In the genomic region with DNA sequence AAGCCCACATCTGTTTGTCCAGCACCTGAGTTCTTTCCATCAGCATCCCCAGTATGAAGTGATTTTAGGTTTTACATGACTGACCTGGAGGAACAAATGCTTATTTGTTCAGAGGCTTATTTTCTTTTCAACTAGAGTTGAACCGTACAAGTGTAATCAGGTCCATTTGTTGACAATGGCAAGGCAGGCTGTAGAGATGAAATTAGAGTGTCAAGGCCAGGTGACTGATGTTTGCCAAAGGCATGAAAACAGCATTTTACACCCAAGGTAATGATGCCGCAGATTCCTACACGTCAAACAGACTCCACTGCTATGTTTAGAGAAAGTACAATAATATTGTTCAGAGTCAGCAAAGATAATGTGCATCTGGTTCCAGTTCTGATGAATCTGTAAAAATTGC, we compare ENCODE assay signal across 1 cellular context.
TF ChIP-seq lines count a peak whose summit lies in the region.

No MANE protein-coding gene starts in this region.

TF ChIP-seq in HepG2, 621 proteins besides CTCF, POLR2A, EP300 and RAD21 (continued from another document and continues in another):
- TF ChIP-seq, protein P1, sequence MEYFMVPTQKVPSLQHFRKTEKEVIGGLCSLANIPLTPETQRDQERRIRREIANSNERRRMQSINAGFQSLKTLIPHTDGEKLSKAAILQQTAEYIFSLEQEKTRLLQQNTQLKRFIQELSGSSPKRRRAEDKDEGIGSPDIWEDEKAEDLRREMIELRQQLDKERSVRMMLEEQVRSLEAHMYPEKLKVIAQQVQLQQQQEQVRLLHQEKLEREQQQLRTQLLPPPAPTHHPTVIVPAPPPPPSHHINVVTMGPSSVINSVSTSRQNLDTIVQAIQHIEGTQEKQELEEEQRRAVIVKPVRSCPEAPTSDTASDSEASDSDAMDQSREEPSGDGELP (IDR thresholded peaks at IDR 0.05; ENCODE audit: borderline replicate concordance, low read depth) = peak; percentile 22; the same call in 1 of the 2 replicates
- TF ChIP-seq ZNF232 (CRISPR knock-in tag; IDR thresholded peaks at IDR 0.05; ENCODE audit: borderline replicate concordance) = no peak
- TF ChIP-seq, protein P2, sequence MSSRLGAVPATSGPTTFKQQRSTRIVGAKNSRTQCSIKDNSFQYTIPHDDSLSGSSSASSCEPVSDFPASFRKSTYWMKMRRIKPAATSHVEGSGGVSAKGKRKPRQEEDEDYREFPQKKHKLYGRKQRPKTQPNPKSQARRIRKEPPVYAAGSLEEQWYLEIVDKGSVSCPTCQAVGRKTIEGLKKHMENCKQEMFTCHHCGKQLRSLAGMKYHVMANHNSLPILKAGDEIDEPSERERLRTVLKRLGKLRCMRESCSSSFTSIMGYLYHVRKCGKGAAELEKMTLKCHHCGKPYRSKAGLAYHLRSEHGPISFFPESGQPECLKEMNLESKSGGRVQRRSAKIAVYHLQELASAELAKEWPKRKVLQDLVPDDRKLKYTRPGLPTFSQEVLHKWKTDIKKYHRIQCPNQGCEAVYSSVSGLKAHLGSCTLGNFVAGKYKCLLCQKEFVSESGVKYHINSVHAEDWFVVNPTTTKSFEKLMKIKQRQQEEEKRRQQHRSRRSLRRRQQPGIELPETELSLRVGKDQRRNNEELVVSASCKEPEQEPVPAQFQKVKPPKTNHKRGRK (CRISPR knock-in tag; IDR thresholded peaks at IDR 0.05) = no peak
- TF ChIP-seq SKI (IDR thresholded peaks at IDR 0.05; ENCODE audit: partially characterized antibody) = no peak
- TF ChIP-seq, protein P3, sequence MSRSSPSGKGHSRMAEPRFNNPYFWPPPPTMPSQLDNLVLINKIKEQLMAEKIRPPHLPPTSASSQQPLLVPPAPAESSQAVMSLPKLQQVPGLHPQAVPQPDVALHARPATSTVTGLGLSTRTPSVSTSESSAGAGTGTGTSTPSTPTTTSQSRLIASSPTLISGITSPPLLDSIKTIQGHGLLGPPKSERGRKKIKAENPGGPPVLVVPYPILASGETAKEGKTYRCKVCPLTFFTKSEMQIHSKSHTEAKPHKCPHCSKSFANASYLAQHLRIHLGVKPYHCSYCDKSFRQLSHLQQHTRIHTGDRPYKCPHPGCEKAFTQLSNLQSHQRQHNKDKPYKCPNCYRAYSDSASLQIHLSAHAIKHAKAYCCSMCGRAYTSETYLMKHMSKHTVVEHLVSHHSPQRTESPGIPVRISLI (CRISPR knock-in tag; IDR thresholded peaks at IDR 0.05; ENCODE audit: borderline replicate concordance) = no peak
- TF ChIP-seq CENPX (CRISPR knock-in tag; IDR thresholded peaks at IDR 0.05) = no peak
- TF ChIP-seq, protein P4, sequence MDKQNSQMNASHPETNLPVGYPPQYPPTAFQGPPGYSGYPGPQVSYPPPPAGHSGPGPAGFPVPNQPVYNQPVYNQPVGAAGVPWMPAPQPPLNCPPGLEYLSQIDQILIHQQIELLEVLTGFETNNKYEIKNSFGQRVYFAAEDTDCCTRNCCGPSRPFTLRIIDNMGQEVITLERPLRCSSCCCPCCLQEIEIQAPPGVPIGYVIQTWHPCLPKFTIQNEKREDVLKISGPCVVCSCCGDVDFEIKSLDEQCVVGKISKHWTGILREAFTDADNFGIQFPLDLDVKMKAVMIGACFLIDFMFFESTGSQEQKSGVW (CRISPR knock-in tag; IDR thresholded peaks at IDR 0.05; ENCODE audit: borderline replicate concordance) = no peak
- TF ChIP-seq, protein P5, sequence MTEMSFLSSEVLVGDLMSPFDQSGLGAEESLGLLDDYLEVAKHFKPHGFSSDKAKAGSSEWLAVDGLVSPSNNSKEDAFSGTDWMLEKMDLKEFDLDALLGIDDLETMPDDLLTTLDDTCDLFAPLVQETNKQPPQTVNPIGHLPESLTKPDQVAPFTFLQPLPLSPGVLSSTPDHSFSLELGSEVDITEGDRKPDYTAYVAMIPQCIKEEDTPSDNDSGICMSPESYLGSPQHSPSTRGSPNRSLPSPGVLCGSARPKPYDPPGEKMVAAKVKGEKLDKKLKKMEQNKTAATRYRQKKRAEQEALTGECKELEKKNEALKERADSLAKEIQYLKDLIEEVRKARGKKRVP (CRISPR knock-in tag; IDR thresholded peaks at IDR 0.05) = no peak
- no peak for TF ChIP-seq MAFG (CRISPR knock-in tag; IDR thresholded peaks at IDR 0.05)
- TF ChIP-seq, protein P6, sequence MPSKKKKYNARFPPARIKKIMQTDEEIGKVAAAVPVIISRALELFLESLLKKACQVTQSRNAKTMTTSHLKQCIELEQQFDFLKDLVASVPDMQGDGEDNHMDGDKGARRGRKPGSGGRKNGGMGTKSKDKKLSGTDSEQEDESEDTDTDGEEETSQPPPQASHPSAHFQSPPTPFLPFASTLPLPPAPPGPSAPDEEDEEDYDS (CRISPR knock-in tag; IDR thresholded peaks at IDR 0.05) = no peak
- TF ChIP-seq, protein P7, sequence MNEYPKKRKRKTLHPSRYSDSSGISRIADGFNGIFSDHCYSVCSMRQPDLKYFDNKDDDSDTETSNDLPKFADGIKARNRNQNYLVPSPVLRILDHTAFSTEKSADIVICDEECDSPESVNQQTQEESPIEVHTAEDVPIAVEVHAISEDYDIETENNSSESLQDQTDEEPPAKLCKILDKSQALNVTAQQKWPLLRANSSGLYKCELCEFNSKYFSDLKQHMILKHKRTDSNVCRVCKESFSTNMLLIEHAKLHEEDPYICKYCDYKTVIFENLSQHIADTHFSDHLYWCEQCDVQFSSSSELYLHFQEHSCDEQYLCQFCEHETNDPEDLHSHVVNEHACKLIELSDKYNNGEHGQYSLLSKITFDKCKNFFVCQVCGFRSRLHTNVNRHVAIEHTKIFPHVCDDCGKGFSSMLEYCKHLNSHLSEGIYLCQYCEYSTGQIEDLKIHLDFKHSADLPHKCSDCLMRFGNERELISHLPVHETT (CRISPR knock-in tag; conservative IDR thresholded peaks at IDR 0.05) = no peak
- TF ChIP-seq SUZ12 (IDR thresholded peaks at IDR 0.05; ENCODE audit: low read depth, low read length) = no peak
- peak; percentile 43; the same call in 1 of the 2 replicates for TF ChIP-seq SOX13 (IDR thresholded peaks at IDR 0.05)
- peak in 1 of 2 experiments; percentile 92; a peak in 2 of 4 replicates for TF ChIP-seq SOX13 (CRISPR knock-in tag; conservative IDR thresholded peaks at IDR 0.05 in 1 of 2, IDR thresholded peaks at IDR 0.05 in 1 of 2)
- no peak for TF ChIP-seq TSC22D2 (CRISPR knock-in tag; IDR thresholded peaks at IDR 0.05; ENCODE audit: borderline replicate concordance)
- TF ChIP-seq ZKSCAN5 (CRISPR knock-in tag; IDR thresholded peaks at IDR 0.05) = no peak
- TF ChIP-seq ZNF678 (CRISPR knock-in tag; IDR thresholded peaks at IDR 0.05) = no peak
- TF ChIP-seq ZFP36L2 (CRISPR knock-in tag; IDR thresholded peaks at IDR 0.05) = no peak
- TF ChIP-seq DPF2 (CRISPR knock-in tag; IDR thresholded peaks at IDR 0.05; ENCODE audit: borderline replicate concordance, low read depth) = no peak
- no peak for TF ChIP-seq GPN1 (CRISPR knock-in tag; IDR thresholded peaks at IDR 0.05; ENCODE audit: borderline replicate concordance)
- TF ChIP-seq HNF4G (IDR thresholded peaks at IDR 0.05; ENCODE audit: borderline replicate concordance, low read depth, low read length) = no peak
- no peak for TF ChIP-seq HNF4G (CRISPR knock-in tag; IDR thresholded peaks at IDR 0.05; ENCODE audit: borderline replicate concordance, low read depth)
- TF ChIP-seq REPIN1 (CRISPR knock-in tag; IDR thresholded peaks at IDR 0.05; ENCODE audit: borderline replicate concordance, low read depth) = no peak; the same call in 1 of the 2 replicates
- no peak for TF ChIP-seq ZNF776 (CRISPR knock-in tag; IDR thresholded peaks at IDR 0.05)
- TF ChIP-seq, protein P8, sequence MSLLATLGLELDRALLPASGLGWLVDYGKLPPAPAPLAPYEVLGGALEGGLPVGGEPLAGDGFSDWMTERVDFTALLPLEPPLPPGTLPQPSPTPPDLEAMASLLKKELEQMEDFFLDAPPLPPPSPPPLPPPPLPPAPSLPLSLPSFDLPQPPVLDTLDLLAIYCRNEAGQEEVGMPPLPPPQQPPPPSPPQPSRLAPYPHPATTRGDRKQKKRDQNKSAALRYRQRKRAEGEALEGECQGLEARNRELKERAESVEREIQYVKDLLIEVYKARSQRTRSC (CRISPR knock-in tag; IDR thresholded peaks at IDR 0.05; ENCODE audit: low read depth) = no peak
- TF ChIP-seq ISL2 (CRISPR knock-in tag; IDR thresholded peaks at IDR 0.05) = peak; percentile 76; the same call in 1 of the 2 replicates
- TF ChIP-seq CCDC6 (CRISPR knock-in tag; IDR thresholded peaks at IDR 0.05) = no peak
- no peak for TF ChIP-seq ZNF253 (CRISPR knock-in tag; IDR thresholded peaks at IDR 0.05; ENCODE audit: borderline replicate concordance)
- TF ChIP-seq, protein P9, sequence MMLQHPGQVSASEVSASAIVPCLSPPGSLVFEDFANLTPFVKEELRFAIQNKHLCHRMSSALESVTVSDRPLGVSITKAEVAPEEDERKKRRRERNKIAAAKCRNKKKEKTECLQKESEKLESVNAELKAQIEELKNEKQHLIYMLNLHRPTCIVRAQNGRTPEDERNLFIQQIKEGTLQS (CRISPR knock-in tag; IDR thresholded peaks at IDR 0.05) = no peak
- TF ChIP-seq, protein P10, sequence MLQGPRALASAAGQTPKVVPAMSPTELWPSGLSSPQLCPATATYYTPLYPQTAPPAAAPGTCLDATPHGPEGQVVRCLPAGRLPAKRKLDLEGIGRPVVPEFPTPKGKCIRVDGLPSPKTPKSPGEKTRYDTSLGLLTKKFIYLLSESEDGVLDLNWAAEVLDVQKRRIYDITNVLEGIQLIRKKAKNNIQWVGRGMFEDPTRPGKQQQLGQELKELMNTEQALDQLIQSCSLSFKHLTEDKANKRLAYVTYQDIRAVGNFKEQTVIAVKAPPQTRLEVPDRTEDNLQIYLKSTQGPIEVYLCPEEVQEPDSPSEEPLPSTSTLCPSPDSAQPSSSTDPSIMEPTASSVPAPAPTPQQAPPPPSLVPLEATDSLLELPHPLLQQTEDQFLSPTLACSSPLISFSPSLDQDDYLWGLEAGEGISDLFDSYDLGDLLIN (CRISPR knock-in tag; IDR thresholded peaks at IDR 0.05; ENCODE audit: borderline replicate concordance) = no peak
- no peak for TF ChIP-seq MEIS1 (CRISPR knock-in tag; IDR thresholded peaks at IDR 0.05; ENCODE audit: borderline replicate concordance)
- TF ChIP-seq NFE2L1 (CRISPR knock-in tag; IDR thresholded peaks at IDR 0.05; ENCODE audit: borderline replicate concordance) = no peak
- TF ChIP-seq ZNF629 (CRISPR knock-in tag; conservative IDR thresholded peaks at IDR 0.05) = no peak
- TF ChIP-seq ZNF772 (CRISPR knock-in tag; IDR thresholded peaks at IDR 0.05) = no peak
- TF ChIP-seq ZNF7 (CRISPR knock-in tag; IDR thresholded peaks at IDR 0.05) = no peak
- TF ChIP-seq, protein P11, sequence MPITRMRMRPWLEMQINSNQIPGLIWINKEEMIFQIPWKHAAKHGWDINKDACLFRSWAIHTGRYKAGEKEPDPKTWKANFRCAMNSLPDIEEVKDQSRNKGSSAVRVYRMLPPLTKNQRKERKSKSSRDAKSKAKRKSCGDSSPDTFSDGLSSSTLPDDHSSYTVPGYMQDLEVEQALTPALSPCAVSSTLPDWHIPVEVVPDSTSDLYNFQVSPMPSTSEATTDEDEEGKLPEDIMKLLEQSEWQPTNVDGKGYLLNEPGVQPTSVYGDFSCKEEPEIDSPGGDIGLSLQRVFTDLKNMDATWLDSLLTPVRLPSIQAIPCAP (CRISPR knock-in tag; IDR thresholded peaks at IDR 0.05; ENCODE audit: low read depth) = no peak
- peak; percentile 35; the same call in 1 of the 2 replicates for TF ChIP-seq CEBPG (CRISPR knock-in tag; IDR thresholded peaks at IDR 0.05)
- TF ChIP-seq ZNF672 (CRISPR knock-in tag; IDR thresholded peaks at IDR 0.05) = no peak
- TF ChIP-seq ZNF468 (CRISPR knock-in tag; IDR thresholded peaks at IDR 0.05) = no peak
- TF ChIP-seq ZNF652 (CRISPR knock-in tag; IDR thresholded peaks at IDR 0.05; ENCODE audit: borderline replicate concordance, low read depth) = no peak
- no peak for TF ChIP-seq ZNF530 (CRISPR knock-in tag; IDR thresholded peaks at IDR 0.05; ENCODE audit: low read depth)
- no peak for TF ChIP-seq ZNF768 (CRISPR knock-in tag; IDR thresholded peaks at IDR 0.05)
- TF ChIP-seq, protein P12, sequence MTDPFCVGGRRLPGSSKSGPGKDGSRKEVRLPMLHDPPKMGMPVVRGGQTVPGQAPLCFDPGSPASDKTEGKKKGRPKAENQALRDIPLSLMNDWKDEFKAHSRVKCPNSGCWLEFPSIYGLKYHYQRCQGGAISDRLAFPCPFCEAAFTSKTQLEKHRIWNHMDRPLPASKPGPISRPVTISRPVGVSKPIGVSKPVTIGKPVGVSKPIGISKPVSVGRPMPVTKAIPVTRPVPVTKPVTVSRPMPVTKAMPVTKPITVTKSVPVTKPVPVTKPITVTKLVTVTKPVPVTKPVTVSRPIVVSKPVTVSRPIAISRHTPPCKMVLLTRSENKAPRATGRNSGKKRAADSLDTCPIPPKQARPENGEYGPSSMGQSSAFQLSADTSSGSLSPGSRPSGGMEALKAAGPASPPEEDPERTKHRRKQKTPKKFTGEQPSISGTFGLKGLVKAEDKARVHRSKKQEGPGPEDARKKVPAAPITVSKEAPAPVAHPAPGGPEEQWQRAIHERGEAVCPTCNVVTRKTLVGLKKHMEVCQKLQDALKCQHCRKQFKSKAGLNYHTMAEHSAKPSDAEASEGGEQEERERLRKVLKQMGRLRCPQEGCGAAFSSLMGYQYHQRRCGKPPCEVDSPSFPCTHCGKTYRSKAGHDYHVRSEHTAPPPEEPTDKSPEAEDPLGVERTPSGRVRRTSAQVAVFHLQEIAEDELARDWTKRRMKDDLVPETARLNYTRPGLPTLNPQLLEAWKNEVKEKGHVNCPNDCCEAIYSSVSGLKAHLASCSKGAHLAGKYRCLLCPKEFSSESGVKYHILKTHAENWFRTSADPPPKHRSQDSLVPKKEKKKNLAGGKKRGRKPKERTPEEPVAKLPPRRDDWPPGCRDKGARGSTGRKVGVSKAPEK (CRISPR knock-in tag; IDR thresholded peaks at IDR 0.05; ENCODE audit: borderline replicate concordance) = no peak
- no peak for TF ChIP-seq ZNF557 (CRISPR knock-in tag; IDR thresholded peaks at IDR 0.05)
- no peak for TF ChIP-seq MED8 (CRISPR knock-in tag; IDR thresholded peaks at IDR 0.05; ENCODE audit: insufficient replicate concordance)
- TF ChIP-seq ZNF350 (CRISPR knock-in tag; IDR thresholded peaks at IDR 0.05; ENCODE audit: borderline replicate concordance, low read depth) = no peak
- peak; percentile 39 to 46; a peak in 2 of 4 replicates for TF ChIP-seq NR2F1 (CRISPR knock-in tag; IDR thresholded peaks at IDR 0.05)
- no peak for TF ChIP-seq HMGA1 (CRISPR knock-in tag; conservative IDR thresholded peaks at IDR 0.05)
- TF ChIP-seq GABPA (IDR thresholded peaks at IDR 0.05; ENCODE audit: low read depth, low read length) = no peak
- no peak for TF ChIP-seq GABPA (CRISPR knock-in tag; IDR thresholded peaks at IDR 0.05; ENCODE audit: low read depth)
- peak; percentile 95; the same call in 1 of the 2 replicates for TF ChIP-seq HMG20A (CRISPR knock-in tag; IDR thresholded peaks at IDR 0.05; ENCODE audit: borderline replicate concordance)
- TF ChIP-seq JUND (CRISPR knock-in tag; IDR thresholded peaks at IDR 0.05) = no peak
- no peak for TF ChIP-seq ZNF703 (CRISPR knock-in tag; IDR thresholded peaks at IDR 0.05; ENCODE audit: borderline replicate concordance)
- no peak for TF ChIP-seq TMF1 (CRISPR knock-in tag; IDR thresholded peaks at IDR 0.05; ENCODE audit: low read depth)
- TF ChIP-seq SMAD9 (CRISPR knock-in tag; IDR thresholded peaks at IDR 0.05) = no peak
- no peak for TF ChIP-seq ZNF841 (CRISPR knock-in tag; IDR thresholded peaks at IDR 0.05; ENCODE audit: borderline replicate concordance)
- peak; percentile 74; the same call in 1 of the 2 replicates for TF ChIP-seq ZNF614 (CRISPR knock-in tag; IDR thresholded peaks at IDR 0.05; ENCODE audit: borderline replicate concordance)
- no peak for TF ChIP-seq NFE2 (CRISPR knock-in tag; IDR thresholded peaks at IDR 0.05)
- TF ChIP-seq MIER2 (CRISPR knock-in tag; IDR thresholded peaks at IDR 0.05) = no peak
